Comparison of ENCODE assay signal across 24 cellular contexts in genomic region chr5:9955586-9955985, GRCh38.
"Had no signal": no experiment of that assay in that cellular context is flagged by ENCODE, and none has a peak within 500 bp of the region (broad histone marks: within the 10 kb centered on the region; RNA-seq: fewer than 3 reads in every experiment).

No MANE protein-coding gene starts in this region.

- H3K4me3 ChIP-seq: colonic mucosa, esophagus squamous epithelium, gastrocnemius medialis, heart right ventricle had no signal

- H3K36me3 ChIP-seq: colonic mucosa, esophagus squamous epithelium, gastrocnemius medialis, heart right ventricle had no signal

- ATAC-seq: effector memory CD8-positive, alpha-beta T cell; esophagus mucosa; gastrocnemius medialis; heart right ventricle; left colon; left lobe of liver; left ventricle myocardium superior had no signal

- H3K9me3 ChIP-seq: colonic mucosa, esophagus squamous epithelium, gastrocnemius medialis had no signal

- H3K4me1 ChIP-seq: colonic mucosa, esophagus squamous epithelium, gastrocnemius medialis, heart right ventricle had no signal

- DNase-seq: cerebellar nuclear complex; colonic mucosa; cortex of kidney; effector CD8-positive, alpha-beta T cell; effector memory CD8-positive, alpha-beta T cell; endodermal cell; erythroblast; esophagus squamous epithelium; foreskin melanocyte; gastrocnemius medialis; glutamatergic neuron; head of caudate nucleus; heart right ventricle; hippocampal formation; kidney; kidney glomerular epithelial cell; left colon; left ventricle myocardium superior; mammary epithelial cell; mesendoderm; midbrain had no signal

- H3K27me3 ChIP-seq: colonic mucosa, gastrocnemius medialis, heart right ventricle had no signal

- H3K27ac ChIP-seq: colonic mucosa, epithelial cell of prostate, esophagus squamous epithelium, gastrocnemius medialis, heart right ventricle had no signal
